In the genomic region with DNA sequence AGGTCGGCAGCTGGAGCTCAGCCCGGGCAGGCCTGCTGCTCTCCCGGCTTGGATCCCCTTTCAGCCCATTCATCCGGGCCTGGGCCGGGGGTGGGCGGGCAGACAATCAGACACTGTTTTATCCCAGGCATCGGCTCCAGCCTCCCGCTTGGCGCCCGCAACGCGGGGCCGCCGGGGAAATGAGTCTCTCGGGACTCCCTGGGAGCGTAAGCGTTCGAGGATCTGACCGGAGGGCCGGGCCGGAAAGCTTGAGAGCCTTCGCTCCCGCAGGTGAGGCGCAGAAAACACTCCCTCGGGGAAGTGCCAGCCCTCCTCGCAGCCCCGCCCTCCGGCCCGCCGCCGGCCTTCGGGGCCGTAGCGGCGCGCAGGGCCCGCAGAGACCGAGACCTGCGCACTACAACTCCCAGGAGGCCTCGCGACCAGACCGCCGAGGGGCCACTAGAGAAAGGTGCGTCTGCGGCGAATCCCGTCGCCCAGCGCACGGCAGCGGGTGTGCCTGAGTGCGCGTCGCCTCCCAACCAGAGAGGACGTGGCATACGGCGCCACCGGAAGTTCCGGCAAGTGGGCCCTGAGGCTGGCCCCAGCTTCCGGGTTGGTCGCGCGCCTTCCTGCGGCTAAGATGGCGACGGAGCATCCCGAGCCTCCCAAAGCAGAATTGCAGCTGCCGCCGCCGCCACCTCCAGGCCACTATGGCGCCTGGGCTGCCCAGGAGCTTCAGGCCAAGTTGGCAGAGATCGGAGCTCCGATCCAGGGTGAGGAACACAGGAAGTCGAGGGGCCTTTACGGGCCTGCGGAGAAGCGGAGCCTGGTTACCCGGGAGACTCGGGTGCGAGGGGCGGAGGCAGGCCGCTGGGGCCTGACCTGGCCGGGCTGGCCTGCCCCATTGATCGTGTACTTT, we compare ENCODE assay signal across 7 cellular contexts. TPM values are rescaled to one million over a fixed set of nuclear protein-coding genes. Genes with fewer than 3 reads are reported as not detected.
A peak's percentile ranks its signal among the peaks of the same experiment; 100 is the strongest.
DNase-seq lines count a peak whose midpoint lies in the region; ATAC-seq, FAIRE-seq and TF ChIP-seq lines count a peak whose summit lies in the region.

A gene with protein sequence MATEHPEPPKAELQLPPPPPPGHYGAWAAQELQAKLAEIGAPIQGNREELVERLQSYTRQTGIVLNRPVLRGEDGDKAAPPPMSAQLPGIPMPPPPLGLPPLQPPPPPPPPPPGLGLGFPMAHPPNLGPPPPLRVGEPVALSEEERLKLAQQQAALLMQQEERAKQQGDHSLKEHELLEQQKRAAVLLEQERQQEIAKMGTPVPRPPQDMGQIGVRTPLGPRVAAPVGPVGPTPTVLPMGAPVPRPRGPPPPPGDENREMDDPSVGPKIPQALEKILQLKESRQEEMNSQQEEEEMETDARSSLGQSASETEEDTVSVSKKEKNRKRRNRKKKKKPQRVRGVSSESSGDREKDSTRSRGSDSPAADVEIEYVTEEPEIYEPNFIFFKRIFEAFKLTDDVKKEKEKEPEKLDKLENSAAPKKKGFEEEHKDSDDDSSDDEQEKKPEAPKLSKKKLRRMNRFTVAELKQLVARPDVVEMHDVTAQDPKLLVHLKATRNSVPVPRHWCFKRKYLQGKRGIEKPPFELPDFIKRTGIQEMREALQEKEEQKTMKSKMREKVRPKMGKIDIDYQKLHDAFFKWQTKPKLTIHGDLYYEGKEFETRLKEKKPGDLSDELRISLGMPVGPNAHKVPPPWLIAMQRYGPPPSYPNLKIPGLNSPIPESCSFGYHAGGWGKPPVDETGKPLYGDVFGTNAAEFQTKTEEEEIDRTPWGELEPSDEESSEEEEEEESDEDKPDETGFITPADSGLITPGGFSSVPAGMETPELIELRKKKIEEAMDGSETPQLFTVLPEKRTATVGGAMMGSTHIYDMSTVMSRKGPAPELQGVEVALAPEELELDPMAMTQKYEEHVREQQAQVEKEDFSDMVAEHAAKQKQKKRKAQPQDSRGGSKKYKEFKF (plus strand): TSS at position 599 of the 898 bp plus-strand sequence. CDS start 21 bp downstream, at position 620.

- peaks cover under 1% of the 10 kb centered on the region for H3K36me3 ChIP-seq in hepatocyte (replicated peaks; ENCODE audit: insufficient read depth, low read depth)

- peak within 1 kb of the TSS; percentile 57 for H2AFZ ChIP-seq in hepatocyte

- peak; percentile 91 for ATAC-seq in HG02981 (IDR thresholded peaks at IDR 0.05; ENCODE audit: unreplicated experiment)

- peak; percentile 98 for FAIRE-seq in GM18507 (lab: Jason Lieb, UNC)

- H3K9me2 ChIP-seq in hepatocyte (replicated peaks; ENCODE audit: insufficient read depth) = no peaks in the 10 kb centered on the region

- H3K4me2 ChIP-seq in hepatocyte = peak within 1 kb of the TSS; percentile 93

- peak; percentile 96 for DNase-seq in GM18507 (ENCODE audit: extremely low spot score, insufficient read length, low read depth)
- peak; percentile 91 for DNase-seq in NCI-H2029 treated with DMSO at 0.1 percent for 48 hours (lab: John Stamatoyannopoulos, UW)
- DNase-seq in T-helper 9 cell = peak; percentile 91
- peak; percentile 95 for DNase-seq in astrocyte of the cerebellum (ENCODE audit: low read depth)
- DNase-seq in hepatocyte (ENCODE audit: low spot score) = peak; percentile 99
- peak; percentile 95 for DNase-seq in retinal pigment epithelial cell (ENCODE audit: low read depth)

- 1% methylated on average over 59 of the region's 84 CpGs for WGBS in hepatocyte (ENCODE audit: low lambda C conversion rate, missing lambda C conversion rate)

- H3K79me2 ChIP-seq in hepatocyte = peaks cover 45% of the 10 kb centered on the region

- peaks cover 5% of the 10 kb centered on the region for H4K20me1 ChIP-seq in hepatocyte (ENCODE audit: insufficient read depth, poor library complexity, severe bottlenecking)

- in situ Hi-C loops in astrocyte of the cerebellum (cut with HindIII; ENCODE audit: low sequenced_read_pairs) = no loop called here

- peak within 1 kb of the TSS; percentile 90 for H3K27ac ChIP-seq in hepatocyte

- no peaks in the 10 kb centered on the region for H3K9me3 ChIP-seq in hepatocyte (ENCODE audit: low read depth)

- H3K4me3 ChIP-seq in astrocyte of the cerebellum (ENCODE audit: low read depth, low read length) (peak within 1 kb of the TSS; percentile 94), hepatocyte (peak within 1 kb of the TSS; percentile 80), retinal pigment epithelial cell (ENCODE audit: low read length) (peak within 1 kb of the TSS; percentile 97)

- TF ChIP-seq CTCF in astrocyte of the cerebellum (IDR thresholded peaks at IDR 0.05; ENCODE audit: low read depth, low read length, missing control alignments) (no peak), hepatocyte (IDR thresholded peaks at IDR 0.05; ENCODE audit: poor library complexity) (no peak), retinal pigment epithelial cell (conservative IDR thresholded peaks at IDR 0.05; ENCODE audit: low read depth, low read length) (no peak)

- no peaks in the 10 kb centered on the region for H3K27me3 ChIP-seq in hepatocyte

- peaks cover 22% of the 10 kb centered on the region for H3K4me1 ChIP-seq in hepatocyte (ENCODE audit: insufficient read depth)

RNA-seq across cellular contexts. Expression of the gene that starts here (rescaled TPM):
- total RNA-seq in hepatocyte = 109 and 120 TPM in 2 replicates
- 155 and 170 TPM in 2 replicates for polyA plus RNA-seq in hepatocyte

Comparison
In these comparisons a context has a peak if more than half of its experiments do, and no peak if none do; other contexts are left out.
1. Peak in every context shown above with its lines: DNase-seq, ATAC-seq, H3K4me3 ChIP-seq and H3K27ac ChIP-seq.